1 cellular context compared by ENCODE assay signal in genomic region chr19:45405435-45406164, GRCh38.
TF ChIP-seq lines count a peak whose summit lies in the region.

No MANE protein-coding gene starts in this region.

TF ChIP-seq in K562, 482 proteins besides CTCF, POLR2A, EP300 and RAD21 (continues in another document):
- TF ChIP-seq, protein P1, sequence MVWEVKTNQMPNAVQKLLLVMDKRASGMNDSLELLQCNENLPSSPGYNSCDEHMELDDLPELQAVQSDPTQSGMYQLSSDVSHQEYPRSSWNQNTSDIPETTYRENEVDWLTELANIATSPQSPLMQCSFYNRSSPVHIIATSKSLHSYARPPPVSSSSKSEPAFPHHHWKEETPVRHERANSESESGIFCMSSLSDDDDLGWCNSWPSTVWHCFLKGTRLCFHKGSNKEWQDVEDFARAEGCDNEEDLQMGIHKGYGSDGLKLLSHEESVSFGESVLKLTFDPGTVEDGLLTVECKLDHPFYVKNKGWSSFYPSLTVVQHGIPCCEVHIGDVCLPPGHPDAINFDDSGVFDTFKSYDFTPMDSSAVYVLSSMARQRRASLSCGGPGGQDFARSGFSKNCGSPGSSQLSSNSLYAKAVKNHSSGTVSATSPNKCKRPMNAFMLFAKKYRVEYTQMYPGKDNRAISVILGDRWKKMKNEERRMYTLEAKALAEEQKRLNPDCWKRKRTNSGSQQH (CRISPR knock-in tag; IDR thresholded peaks at IDR 0.05), result no peak
- TF ChIP-seq ZNF174 (CRISPR knock-in tag; IDR thresholded peaks at IDR 0.05), result no peak
- TF ChIP-seq, protein P2, sequence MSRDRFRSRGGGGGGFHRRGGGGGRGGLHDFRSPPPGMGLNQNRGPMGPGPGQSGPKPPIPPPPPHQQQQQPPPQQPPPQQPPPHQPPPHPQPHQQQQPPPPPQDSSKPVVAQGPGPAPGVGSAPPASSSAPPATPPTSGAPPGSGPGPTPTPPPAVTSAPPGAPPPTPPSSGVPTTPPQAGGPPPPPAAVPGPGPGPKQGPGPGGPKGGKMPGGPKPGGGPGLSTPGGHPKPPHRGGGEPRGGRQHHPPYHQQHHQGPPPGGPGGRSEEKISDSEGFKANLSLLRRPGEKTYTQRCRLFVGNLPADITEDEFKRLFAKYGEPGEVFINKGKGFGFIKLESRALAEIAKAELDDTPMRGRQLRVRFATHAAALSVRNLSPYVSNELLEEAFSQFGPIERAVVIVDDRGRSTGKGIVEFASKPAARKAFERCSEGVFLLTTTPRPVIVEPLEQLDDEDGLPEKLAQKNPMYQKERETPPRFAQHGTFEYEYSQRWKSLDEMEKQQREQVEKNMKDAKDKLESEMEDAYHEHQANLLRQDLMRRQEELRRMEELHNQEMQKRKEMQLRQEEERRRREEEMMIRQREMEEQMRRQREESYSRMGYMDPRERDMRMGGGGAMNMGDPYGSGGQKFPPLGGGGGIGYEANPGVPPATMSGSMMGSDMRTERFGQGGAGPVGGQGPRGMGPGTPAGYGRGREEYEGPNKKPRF (IDR thresholded peaks at IDR 0.05; ENCODE audit: low read depth, low read length), result no peak
- no peak for TF ChIP-seq MBD1 (CRISPR knock-in tag; IDR thresholded peaks at IDR 0.05)
- TF ChIP-seq NBN (IDR thresholded peaks at IDR 0.05; ENCODE audit: low read depth), result no peak
- TF ChIP-seq STAT5A (IDR thresholded peaks at IDR 0.05; ENCODE audit: borderline replicate concordance, low read length), result no peak
- TF ChIP-seq HNRNPL (IDR thresholded peaks at IDR 0.05; ENCODE audit: low read depth, low read length), result no peak
- TF ChIP-seq HNRNPK (IDR thresholded peaks at IDR 0.05; ENCODE audit: low read depth, low read length, poor library complexity, severe bottlenecking), result no peak
- 0 out of 2 replicates have a peak, but pooled peaks have one; percentile 22 for TF ChIP-seq NR1H2 (CRISPR knock-in tag; IDR thresholded peaks at IDR 0.05)
- TF ChIP-seq ZNF699 (CRISPR knock-in tag; IDR thresholded peaks at IDR 0.05; ENCODE audit: insufficient replicate concordance), result no peak
- no peak for TF ChIP-seq ZNF133 (CRISPR knock-in tag; IDR thresholded peaks at IDR 0.05)
- TF ChIP-seq MAZ (CRISPR knock-in tag; conservative IDR thresholded peaks at IDR 0.05 in 1 of 2, IDR thresholded peaks at IDR 0.05 in 1 of 2), result no peak
- TF ChIP-seq ZNF140 (CRISPR knock-in tag; IDR thresholded peaks at IDR 0.05), result no peak
- TF ChIP-seq TEAD4 (IDR thresholded peaks at IDR 0.05; ENCODE audit: low read length), result peak; percentile 79
- TF ChIP-seq TEAD4 (CRISPR knock-in tag; IDR thresholded peaks at IDR 0.05; ENCODE audit: borderline replicate concordance), result peak; percentile 88
- TF ChIP-seq THRA (IDR thresholded peaks at IDR 0.05), result no peak
- peak; percentile 86 for TF ChIP-seq NR2C1 (IDR thresholded peaks at IDR 0.05)
- peak; percentile 94 for TF ChIP-seq NR2C1 (tag; IDR thresholded peaks at IDR 0.05)
- no peak for TF ChIP-seq ARID3A (IDR thresholded peaks at IDR 0.05; ENCODE audit: borderline replicate concordance, low read depth, low read length)
- no peak for TF ChIP-seq TAL1 (IDR thresholded peaks at IDR 0.05)
- TF ChIP-seq, protein P3, sequence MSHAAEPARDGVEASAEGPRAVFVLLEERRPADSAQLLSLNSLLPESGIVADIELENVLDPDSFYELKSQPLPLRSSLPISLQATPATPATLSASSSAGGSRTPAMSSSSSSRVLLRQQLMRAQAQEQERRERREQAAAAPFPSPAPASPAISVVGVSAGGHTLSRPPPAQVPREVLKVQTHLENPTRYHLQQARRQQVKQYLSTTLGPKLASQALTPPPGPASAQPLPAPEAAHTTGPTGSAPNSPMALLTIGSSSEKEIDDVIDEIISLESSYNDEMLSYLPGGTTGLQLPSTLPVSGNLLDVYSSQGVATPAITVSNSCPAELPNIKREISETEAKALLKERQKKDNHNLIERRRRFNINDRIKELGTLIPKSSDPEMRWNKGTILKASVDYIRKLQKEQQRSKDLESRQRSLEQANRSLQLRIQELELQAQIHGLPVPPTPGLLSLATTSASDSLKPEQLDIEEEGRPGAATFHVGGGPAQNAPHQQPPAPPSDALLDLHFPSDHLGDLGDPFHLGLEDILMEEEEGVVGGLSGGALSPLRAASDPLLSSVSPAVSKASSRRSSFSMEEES (CRISPR knock-in tag; IDR thresholded peaks at IDR 0.05), result no peak
- TF ChIP-seq ZBTB40 (IDR thresholded peaks at IDR 0.05), result no peak
- no peak for TF ChIP-seq ZBTB40 (CRISPR knock-in tag; IDR thresholded peaks at IDR 0.05)
- TF ChIP-seq ZNF280A (IDR thresholded peaks at IDR 0.05; ENCODE audit: low read depth, partially characterized antibody), result no peak
- no peak for TF ChIP-seq ZNF717 (CRISPR knock-in tag; IDR thresholded peaks at IDR 0.05)
- TF ChIP-seq RBFOX2 (IDR thresholded peaks at IDR 0.05; ENCODE audit: low read depth, low read length), result peak; percentile 74
- TF ChIP-seq ZNF197 (CRISPR knock-in tag; IDR thresholded peaks at IDR 0.05; ENCODE audit: low read depth), result no peak
- no peak for TF ChIP-seq TGIF2 (CRISPR knock-in tag; IDR thresholded peaks at IDR 0.05)
- TF ChIP-seq, protein P4, sequence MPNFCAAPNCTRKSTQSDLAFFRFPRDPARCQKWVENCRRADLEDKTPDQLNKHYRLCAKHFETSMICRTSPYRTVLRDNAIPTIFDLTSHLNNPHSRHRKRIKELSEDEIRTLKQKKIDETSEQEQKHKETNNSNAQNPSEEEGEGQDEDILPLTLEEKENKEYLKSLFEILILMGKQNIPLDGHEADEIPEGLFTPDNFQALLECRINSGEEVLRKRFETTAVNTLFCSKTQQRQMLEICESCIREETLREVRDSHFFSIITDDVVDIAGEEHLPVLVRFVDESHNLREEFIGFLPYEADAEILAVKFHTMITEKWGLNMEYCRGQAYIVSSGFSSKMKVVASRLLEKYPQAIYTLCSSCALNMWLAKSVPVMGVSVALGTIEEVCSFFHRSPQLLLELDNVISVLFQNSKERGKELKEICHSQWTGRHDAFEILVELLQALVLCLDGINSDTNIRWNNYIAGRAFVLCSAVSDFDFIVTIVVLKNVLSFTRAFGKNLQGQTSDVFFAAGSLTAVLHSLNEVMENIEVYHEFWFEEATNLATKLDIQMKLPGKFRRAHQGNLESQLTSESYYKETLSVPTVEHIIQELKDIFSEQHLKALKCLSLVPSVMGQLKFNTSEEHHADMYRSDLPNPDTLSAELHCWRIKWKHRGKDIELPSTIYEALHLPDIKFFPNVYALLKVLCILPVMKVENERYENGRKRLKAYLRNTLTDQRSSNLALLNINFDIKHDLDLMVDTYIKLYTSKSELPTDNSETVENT (CRISPR knock-in tag; IDR thresholded peaks at IDR 0.05), result peak; percentile 42; the same call in 1 of the 2 replicates
- TF ChIP-seq, protein P5, sequence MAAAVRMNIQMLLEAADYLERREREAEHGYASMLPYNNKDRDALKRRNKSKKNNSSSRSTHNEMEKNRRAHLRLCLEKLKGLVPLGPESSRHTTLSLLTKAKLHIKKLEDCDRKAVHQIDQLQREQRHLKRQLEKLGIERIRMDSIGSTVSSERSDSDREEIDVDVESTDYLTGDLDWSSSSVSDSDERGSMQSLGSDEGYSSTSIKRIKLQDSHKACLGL (CRISPR knock-in tag; IDR thresholded peaks at IDR 0.05; ENCODE audit: borderline replicate concordance, poor library complexity, severe bottlenecking), result no peak
- TF ChIP-seq CEBPB (tag; IDR thresholded peaks at IDR 0.05), result no peak
- no peak for TF ChIP-seq TRIM24 (IDR thresholded peaks at IDR 0.05)
- peak; percentile 10 to 80; a peak in 3 of 4 replicates for TF ChIP-seq TBL1XR1 (IDR thresholded peaks at IDR 0.05; ENCODE audit: low read length in 2 of 2)
- TF ChIP-seq SIX5 (IDR thresholded peaks at IDR 0.05; ENCODE audit: borderline replicate concordance in 1 of 2, insufficient read depth in 1 of 2, low read depth in 1 of 2, low read length in 2 of 2), result peak; percentile 98
